9 cellular contexts compared by ENCODE assay signal in genomic region chr3:153285194-153285641, GRCh38.
DNase-seq lines count a peak whose midpoint lies in the region; ATAC-seq and TF ChIP-seq lines count a peak whose summit lies in the region.
"Had no signal": no experiment of that assay in that cellular context is flagged by ENCODE, and none has a peak within 500 bp of the region (broad histone marks: within the 10 kb centered on the region; RNA-seq: fewer than 3 reads in every experiment).

No MANE protein-coding gene starts in this region.

- H3K4me1 Mint-ChIP-seq in nephron progenitor cell = no peaks in the 10 kb centered on the region

- H2BK15ac ChIP-seq in mesendoderm (replicated peaks; ENCODE audit: low read depth) = no peak overlapping the region

- TF ChIP-seq POLR2A in NB4 (IDR thresholded peaks at IDR 0.05; ENCODE audit: extremely low read depth, insufficient read length) = no peak

- no peak overlapping the region for H3K4me2 ChIP-seq in mesendoderm (ENCODE audit: low read length)

- H3K27ac Mint-ChIP-seq in nephron progenitor cell = no peak overlapping the region

- DNase-seq in AG10803 (ENCODE audit: low read depth) (peak; percentile 54), NB4 (ENCODE audit: low read depth) (peak; percentile 16), colonic mucosa (no peak), mesendoderm (peak; percentile 63), RWPE1 (ENCODE audit: low spot score) (no peak), A673 (ENCODE audit: low spot score) (no peak), nephron progenitor cell (no peak)
- DNase-seq: NCI-H1105 had no signal

- H3K36me3 Mint-ChIP-seq in nephron progenitor cell (ENCODE audit: low read depth) = no peaks in the 10 kb centered on the region

- H3K9ac ChIP-seq in colonic mucosa (ENCODE audit: low read depth in 2 of 2, low read length in 2 of 2) (no peak overlapping the region), mesendoderm (ENCODE audit: low read length) (no peak overlapping the region)

- H3K56ac ChIP-seq in mesendoderm (ENCODE audit: low read length) = peak overlapping the region; percentile 10

- no peak overlapping the region for H3K23ac ChIP-seq in mesendoderm (ENCODE audit: low read length)

- H3K27me3 ChIP-seq in colonic mucosa (no peaks in the 10 kb centered on the region), mesendoderm (ENCODE audit: insufficient read depth, low read length, poor library complexity) (no peaks in the 10 kb centered on the region), A673 (replicated peaks; ENCODE audit: insufficient read depth, low read depth, low read length, poor library complexity) (no peaks in the 10 kb centered on the region)

- no peak overlapping the region for H4K5ac ChIP-seq in mesendoderm (ENCODE audit: low read length)

- no peak overlapping the region for H2AK5ac ChIP-seq in mesendoderm (ENCODE audit: low read length)

- H2BK120ac ChIP-seq in mesendoderm (ENCODE audit: low read depth, low read length) = no peak overlapping the region

- peak overlapping the region; percentile 17 for H3K27ac ChIP-seq in colonic mucosa
- H3K27ac ChIP-seq in mesendoderm (ENCODE audit: low read depth, low read length) = no peak overlapping the region
- no peak overlapping the region; the same call in 1 of the 2 replicates for H3K27ac ChIP-seq in RWPE1
- H3K27ac ChIP-seq in A673 (ENCODE audit: low read depth, low read length, poor library complexity, severe bottlenecking) = no peak overlapping the region

- no TSS peak for BruUV-seq in A673 (replicated peaks; lab: Mats Ljungman, UMichigan)

- no peaks in the 10 kb centered on the region for H3K79me2 ChIP-seq in mesendoderm (ENCODE audit: control insufficient read depth, insufficient read depth, low read length)

- no peak overlapping the region for H2BK5ac ChIP-seq in mesendoderm (ENCODE audit: low read length)

- no peaks in the 10 kb centered on the region for H3K9me3 ChIP-seq in colonic mucosa
- no peaks in the 10 kb centered on the region for H3K9me3 ChIP-seq in A673 (ENCODE audit: low read depth, low read length, poor library complexity, severe bottlenecking)

- H3K18ac ChIP-seq in mesendoderm (ENCODE audit: low read length) = no peak overlapping the region

- H3K4me3 ChIP-seq in AG10803 (ENCODE audit: low read length) (no peak overlapping the region), NB4 (ENCODE audit: low read depth, low read length) (no peak overlapping the region), colonic mucosa (no peak overlapping the region), mesendoderm (ENCODE audit: low read length) (no peak overlapping the region), A673 (ENCODE audit: low read depth, low read length, poor library complexity, severe bottlenecking) (no peak overlapping the region)

- H3K4me3 Mint-ChIP-seq in nephron progenitor cell = no peak overlapping the region

- TF ChIP-seq CTCF in AG10803 (conservative IDR thresholded peaks at IDR 0.05; ENCODE audit: low read length) = peak; percentile 30
- TF ChIP-seq CTCF in NB4 (IDR thresholded peaks at IDR 0.05; ENCODE audit: low read depth, low read length) = no peak
- TF ChIP-seq CTCF in colonic mucosa (IDR thresholded peaks at IDR 0.05) = no peak
- no peak for TF ChIP-seq CTCF in RWPE1 (conservative IDR thresholded peaks at IDR 0.05; ENCODE audit: low read depth)
- TF ChIP-seq CTCF in A673 (conservative IDR thresholded peaks at IDR 0.05; ENCODE audit: low read depth, low read length) = no peak
- no peak for TF ChIP-seq CTCF in nephron progenitor cell (IDR thresholded peaks at IDR 0.05)

- no peak for ATAC-seq in GM21515 (IDR thresholded peaks at IDR 0.05; ENCODE audit: unreplicated experiment)

- H3K27me3 Mint-ChIP-seq in nephron progenitor cell (ENCODE audit: low read depth, poor library complexity) = no peaks in the 10 kb centered on the region

- H3K36me3 ChIP-seq in colonic mucosa (no peaks in the 10 kb centered on the region), mesendoderm (ENCODE audit: control insufficient read depth, insufficient read depth, low read length) (no peaks in the 10 kb centered on the region), A673 (ENCODE audit: insufficient read depth, low read length, poor library complexity, severe bottlenecking) (no peaks in the 10 kb centered on the region)

- H3K4ac ChIP-seq in mesendoderm (ENCODE audit: low read depth, low read length) = no peak overlapping the region

- H4K8ac ChIP-seq in mesendoderm (ENCODE audit: low read depth, low read length) = no peak overlapping the region

- POLR2A ChIA-PET in RWPE1 (lab: Yijun Ruan, JAX; ENCODE audit: low non-redundant PET) (no interaction called here), A673 (lab: Charles Lee; ENCODE audit: low non-redundant PET) (no interaction called here)

- no peaks in the 10 kb centered on the region for H3K79me1 ChIP-seq in mesendoderm (ENCODE audit: low read length)

- no CpG with 5 or more reads among the region's 1 CpG for WGBS in mesendoderm (ENCODE audit: extremely low coverage, insufficient coverage, low lambda C conversion rate)

- H3K4me1 ChIP-seq in colonic mucosa (no peaks in the 10 kb centered on the region), mesendoderm (ENCODE audit: control insufficient read depth, low read depth, low read length) (no peaks in the 10 kb centered on the region), A673 (ENCODE audit: insufficient read depth, low read length, poor library complexity, severe bottlenecking) (peaks cover 24% of the 10 kb centered on the region)

- peaks cover 3% of the 10 kb centered on the region for H3K9me3 Mint-ChIP-seq in nephron progenitor cell

- intact Hi-C loops in colonic mucosa (cut with DNase I) = loop anchor here (5.0 kb wide), 1 partner anchor 233 kb away; no protein-coding TSS in a partner anchor
- intact Hi-C loops in A673 (cut with micrococcal nuclease; ENCODE audit: unreplicated experiment) = loop anchor here (10.0 kb wide), 1 partner anchor 240 kb away; no protein-coding TSS in a partner anchor

- CTCF ChIA-PET in RWPE1 (lab: Yijun Ruan, JAX) (interaction anchor here (1.0 kb wide), 1 partner anchor 230 kb away, joined by 4 read pairs; no protein-coding TSS in a partner anchor), A673 (lab: Charles Lee) (interaction anchor here (0.8 kb wide), 1 partner anchor 530 kb away, joined by 5 read pairs; no protein-coding TSS in a partner anchor)

Comparison
In these comparisons a context has a peak if more than half of its experiments do, and no peak if none do; other contexts are left out.
1. DNase-seq: peak in AG10803 (single experiment), NB4 (single experiment) and mesendoderm (single experiment); none in colonic mucosa (single experiment), RWPE1 (single experiment), A673 (single experiment) and nephron progenitor cell (single experiment).